In genomic region chr6:111086685-111087084, GRCh38 we compare ENCODE assay signal across 8 cellular contexts. TPM values are rescaled to one million over a fixed set of nuclear protein-coding genes. Genes with fewer than 3 reads are reported as not detected.
DNase-seq lines count a peak whose midpoint lies in the region; ATAC-seq and TF ChIP-seq lines count a peak whose summit lies in the region.

No MANE protein-coding gene starts in this region.

- H3K27ac ChIP-seq in SJSA1: no peak overlapping the region
- H3K27ac ChIP-seq in fibroblast of lung (ENCODE audit: insufficient read depth, low read length): no peak overlapping the region

- H3K27me3 ChIP-seq in SJSA1 (replicated peaks): peaks cover 47% of the 10 kb centered on the region
- peaks cover 35% of the 10 kb centered on the region for H3K27me3 ChIP-seq in fibroblast of lung (ENCODE audit: control insufficient read depth, insufficient read depth, low read length)

- in situ Hi-C loops in G401 (cut with HindIII; ENCODE audit: low sequenced_read_pairs): no loop called here

- H3K4me1 ChIP-seq in SJSA1 (replicated peaks) (peaks cover 14% of the 10 kb centered on the region), fibroblast of lung (ENCODE audit: control insufficient read depth, extremely low read depth, insufficient read depth, low read length) (no peaks in the 10 kb centered on the region)

- no peak overlapping the region for H3K9ac ChIP-seq in fibroblast of lung (ENCODE audit: insufficient read depth, low read length)

- no peak overlapping the region for H2AFZ ChIP-seq in fibroblast of lung (ENCODE audit: low read length)

- peak overlapping the region; percentile 85 for H3K4me2 ChIP-seq in fibroblast of lung (ENCODE audit: extremely low read depth, insufficient read depth, low read length)

- H3K9me3 ChIP-seq in SJSA1 (replicated peaks) (no peaks in the 10 kb centered on the region), fibroblast of lung (ENCODE audit: control insufficient read depth, insufficient read depth, low read depth, low read length) (no peaks in the 10 kb centered on the region)

- no peaks in the 10 kb centered on the region for H4K20me1 ChIP-seq in fibroblast of lung (ENCODE audit: control insufficient read depth, extremely low read depth, insufficient read depth, low read length)

- DNase-seq in GM12864 (ENCODE audit: low read depth): no peak
- DNase-seq in SJSA1 (ENCODE audit: low read depth in 1 of 2, low spot score in 2 of 2): peak in 1 of 2 experiments; percentile 17
- DNase-seq in fibroblast of lung (ENCODE audit: low read depth in 2 of 2): no peak
- DNase-seq in retinal pigment epithelial cell (ENCODE audit: low read depth): no peak
- no peak for DNase-seq in NCI-H187 treated with DMSO at 0.1 percent for 48 hours (lab: John Stamatoyannopoulos, UW)
- no peak for DNase-seq in SKM-1 treated with dmso at 0.1 percent for 144 hours (lab: John Stamatoyannopoulos, UW; ENCODE audit: unreplicated experiment)
- DNase-seq in G401 (ENCODE audit: low spot score): no peak

- H3K4me3 ChIP-seq in GM12864 (ENCODE audit: low read depth, low read length): peak overlapping the region; percentile 78; the same call in 1 of the 2 replicates
- peak overlapping the region; percentile 45 for H3K4me3 ChIP-seq in SJSA1
- H3K4me3 ChIP-seq in fibroblast of lung (replicated peaks in 1 of 4; ENCODE audit: control extremely low read depth in 1 of 4, insufficient read depth in 1 of 4, low read depth in 3 of 4, low read length in 4 of 4): peak overlapping the region in 2 of 4 experiments; percentile 46 to 64
- H3K4me3 ChIP-seq in retinal pigment epithelial cell (ENCODE audit: low read length): peak overlapping the region; percentile 44

- TF ChIP-seq CTCF in GM12864 (IDR thresholded peaks at IDR 0.05; ENCODE audit: low read depth, low read length, missing control alignments): no peak
- TF ChIP-seq CTCF in fibroblast of lung (conservative IDR thresholded peaks at IDR 0.05 in 1 of 2, IDR thresholded peaks at IDR 0.05 in 1 of 2; ENCODE audit: low read depth in 1 of 2, low read length in 2 of 2): no peak
- TF ChIP-seq CTCF in retinal pigment epithelial cell (conservative IDR thresholded peaks at IDR 0.05; ENCODE audit: low read depth, low read length): no peak

- no peaks in the 10 kb centered on the region for H3K79me2 ChIP-seq in fibroblast of lung (ENCODE audit: control insufficient read depth, insufficient read depth, low read length)

- no peak for ATAC-seq in HG03045 (IDR thresholded peaks at IDR 0.05; ENCODE audit: unreplicated experiment)

- H3K36me3 ChIP-seq in SJSA1: no peaks in the 10 kb centered on the region
- no peaks in the 10 kb centered on the region for H3K36me3 ChIP-seq in fibroblast of lung (ENCODE audit: control insufficient read depth, insufficient read depth, low read length)

RNA-seq across cellular contexts. Expression of gene SLC16A10, which starts 0.6 kb away (rescaled TPM):
- 0.06 TPM in 1 of 2 replicates, not detected in the other for total RNA-seq in SJSA1 (2014; rRNA removed; shearing (Covaris generic))
- under 0.01 TPM in 1 of 2 replicates, not detected in the other for total RNA-seq in fibroblast of lung
- polyA plus RNA-seq in fibroblast of lung: not detected in 2 replicates
- not detected in 2 replicates for polyA plus RNA-seq in fibroblast of lung (2012)
- not detected in 2 replicates for polyA minus RNA-seq in fibroblast of lung (ENCODE audit: low replicate concordance)
- 3.7 and 4.2 TPM in 2 replicates for total RNA-seq in G401 (2014; rRNA removed; shearing (Covaris generic))
